In the genomic region with DNA sequence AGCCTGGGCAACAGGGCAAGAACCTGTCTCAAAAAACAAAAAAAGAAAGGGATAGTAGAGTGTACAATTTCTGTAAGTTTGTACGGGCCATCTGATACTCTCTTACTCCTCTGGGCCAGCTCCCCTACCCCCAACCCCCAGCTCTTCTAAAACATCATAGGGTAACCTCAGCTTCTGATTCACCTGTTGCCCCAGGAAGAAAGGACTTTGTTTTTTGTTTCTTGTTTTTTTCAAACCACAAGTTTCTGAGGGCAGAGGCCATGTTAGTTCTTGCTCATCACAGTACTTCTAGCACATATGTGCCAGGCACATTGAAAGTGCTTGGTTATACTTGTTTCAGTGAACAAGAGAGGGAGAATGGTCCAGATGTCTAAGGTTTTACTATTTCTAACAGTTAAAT, we compare ENCODE assay signal across 11 cellular contexts. TPM values are rescaled to one million over a fixed set of nuclear protein-coding genes. Genes with fewer than 3 reads are reported as not detected.
DNase-seq lines count a peak whose midpoint lies in the region; ATAC-seq and TF ChIP-seq lines count a peak whose summit lies in the region.
"Had no signal": no experiment of that assay in that cellular context is flagged by ENCODE, and none has a peak within 500 bp of the region (broad histone marks: within the 10 kb centered on the region; RNA-seq: fewer than 3 reads in every experiment).

No MANE protein-coding gene starts in this region.

- DNase-seq in CD8-positive, alpha-beta memory T cell, result peak in 2 of 5 donors; percentile 23 to 33
- peak; percentile 15 for DNase-seq in activated naive CD4-positive, alpha-beta T cell treated with anti-CD3 and anti-CD28 coated beads, Interleukin-2, amount 50 U/mL, for 16 hours
- DNase-seq in upper lobe of left lung (no peak), HEK293T (ENCODE audit: extremely low spot score) (no peak), NCI-H146 treated with DMSO at 0.1 percent for 48 hours (lab: John Stamatoyannopoulos, UW; ENCODE audit: unreplicated experiment) (no peak), hypothalamus (lab: John Stamatoyannopoulos, UW) (no peak)
- DNase-seq: IMR-90, SW 1271 had no signal

- TF ChIP-seq CTCF in upper lobe of left lung (IDR thresholded peaks at IDR 0.05), result no peak

- H3K4me1 ChIP-seq in CD8-positive, alpha-beta memory T cell (ENCODE audit: insufficient read depth, low read length), result peaks cover 4% of the 10 kb centered on the region
- peaks cover 12 to 30% (median 22%) of the 10 kb centered on the region in 4 donors for H3K4me1 ChIP-seq in upper lobe of left lung

- H3K36me3 Mint-ChIP-seq in CD8-positive, alpha-beta memory T cell, result peaks cover 8 to 80% (median 28%) of the 10 kb centered on the region in 3 donors

- H3K27me3 Mint-ChIP-seq in CD8-positive, alpha-beta memory T cell, result no peaks in the 10 kb centered on the region
- H3K27me3 Mint-ChIP-seq: natural killer cell treated with Interleukin-12 subunit alpha and Interleukin-12 subunit beta and Interleukin-15 and Interleukin-18, amount 100 ng/mL, for 72 hours had no signal

- H3K27ac Mint-ChIP-seq in CD8-positive, alpha-beta memory T cell, result peak overlapping the region; percentile 42 to 88 (median 84)

- H3K4me3 ChIP-seq in CD8-positive, alpha-beta memory T cell (ENCODE audit: low read length), result no peak overlapping the region
- no peak overlapping the region for H3K4me3 ChIP-seq in upper lobe of left lung

- no peak overlapping the region for H3K27ac ChIP-seq in CD8-positive, alpha-beta memory T cell (ENCODE audit: low read depth, low read length)
- H3K27ac ChIP-seq in upper lobe of left lung, result peak overlapping the region in 2 of 4 donors; percentile 14 to 27

- peaks cover 49 to 77% (median 67%) of the 10 kb centered on the region in 3 donors for H3K4me1 Mint-ChIP-seq in CD8-positive, alpha-beta memory T cell

- no peak for TF ChIP-seq EP300 in upper lobe of left lung (IDR thresholded peaks at IDR 0.05)

- CTCF ChIA-PET in CD8-positive, alpha-beta memory T cell (lab: Charles Lee), result no interaction called here
- CTCF ChIA-PET in HEK293T (lab: Yijun Ruan, JAX), result no interaction called here

- 76 to 91% methylated on average over 1 of the region's 1 CpG for WGBS in upper lobe of left lung, 2 donors

- POLR2A ChIA-PET in CD8-positive, alpha-beta memory T cell (lab: Charles Lee), result no interaction called here
- POLR2A ChIA-PET in HEK293T (lab: Yijun Ruan, JAX), result no interaction called here

- H3K27me3 ChIP-seq in CD8-positive, alpha-beta memory T cell (ENCODE audit: insufficient read depth, low read length, poor library complexity, severe bottlenecking), result no peaks in the 10 kb centered on the region
- no peaks in the 10 kb centered on the region for H3K27me3 ChIP-seq in upper lobe of left lung

- no peaks in the 10 kb centered on the region for H3K9me3 ChIP-seq in CD8-positive, alpha-beta memory T cell (ENCODE audit: low read length)
- H3K9me3 ChIP-seq in upper lobe of left lung, result no peaks in the 10 kb centered on the region

- TF ChIP-seq POLR2A in upper lobe of left lung (IDR thresholded peaks at IDR 0.05), result no peak

- ATAC-seq in GM19455 (IDR thresholded peaks at IDR 0.05; ENCODE audit: unreplicated experiment), result peak; percentile 82
- ATAC-seq in HG03342 (IDR thresholded peaks at IDR 0.05; ENCODE audit: unreplicated experiment), result peak; percentile 82
- no peak for ATAC-seq in upper lobe of left lung (ENCODE audit: low FRiP score in 2 of 2)

- H3K4me3 Mint-ChIP-seq in CD8-positive, alpha-beta memory T cell, result peak overlapping the region in 2 of 7 donors; percentile 41 to 48
- H3K4me3 Mint-ChIP-seq: natural killer cell treated with Interleukin-12 subunit alpha and Interleukin-12 subunit beta and Interleukin-15 and Interleukin-18, amount 100 ng/mL, for 72 hours had no signal

- H3K9me3 Mint-ChIP-seq in CD8-positive, alpha-beta memory T cell, result no peaks in the 10 kb centered on the region
- H3K9me3 Mint-ChIP-seq: natural killer cell treated with Interleukin-12 subunit alpha and Interleukin-12 subunit beta and Interleukin-15 and Interleukin-18, amount 100 ng/mL, for 72 hours had no signal

- peaks cover 13% of the 10 kb centered on the region for H3K36me3 ChIP-seq in CD8-positive, alpha-beta memory T cell (ENCODE audit: insufficient read depth, low read length)
- peaks cover 0 to 53% (median 6%) of the 10 kb centered on the region in 4 donors for H3K36me3 ChIP-seq in upper lobe of left lung

TF ChIP-seq in HEK293T, 16 proteins besides CTCF, POLR2A, EP300 and RAD21:
- TF ChIP-seq CTBP1 (IDR thresholded peaks at IDR 0.05; ENCODE audit: borderline replicate concordance) (no peak), ELF4 (IDR thresholded peaks at IDR 0.05) (no peak), ARNT (IDR thresholded peaks at IDR 0.05) (no peak), LEF1 (IDR thresholded peaks at IDR 0.05; ENCODE audit: borderline replicate concordance) (no peak), SUZ12 (IDR thresholded peaks at IDR 0.05) (no peak), NFRKB (IDR thresholded peaks at IDR 0.05) (no peak), L3MBTL2 (conservative IDR thresholded peaks at IDR 0.05) (no peak), SP1 (IDR thresholded peaks at IDR 0.05) (no peak), FOXM1 (IDR thresholded peaks at IDR 0.05; ENCODE audit: borderline replicate concordance) (no peak), TARDBP (IDR thresholded peaks at IDR 0.05) (no peak), HDGF (IDR thresholded peaks at IDR 0.05; ENCODE audit: borderline replicate concordance) (no peak), FOXK2 (IDR thresholded peaks at IDR 0.05) (no peak), ZNF384 (IDR thresholded peaks at IDR 0.05) (no peak)
- TF ChIP-seq, protein P1, sequence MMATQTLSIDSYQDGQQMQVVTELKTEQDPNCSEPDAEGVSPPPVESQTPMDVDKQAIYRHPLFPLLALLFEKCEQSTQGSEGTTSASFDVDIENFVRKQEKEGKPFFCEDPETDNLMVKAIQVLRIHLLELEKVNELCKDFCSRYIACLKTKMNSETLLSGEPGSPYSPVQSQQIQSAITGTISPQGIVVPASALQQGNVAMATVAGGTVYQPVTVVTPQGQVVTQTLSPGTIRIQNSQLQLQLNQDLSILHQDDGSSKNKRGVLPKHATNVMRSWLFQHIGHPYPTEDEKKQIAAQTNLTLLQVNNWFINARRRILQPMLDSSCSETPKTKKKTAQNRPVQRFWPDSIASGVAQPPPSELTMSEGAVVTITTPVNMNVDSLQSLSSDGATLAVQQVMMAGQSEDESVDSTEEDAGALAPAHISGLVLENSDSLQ (IDR thresholded peaks at IDR 0.05), result no peak

RNA-seq across cellular contexts. Expression of gene ATOSA, which starts 20.2 kb away (rescaled TPM):
- 10 to 100 TPM; 17.1 to 17.2 TPM for total RNA-seq in CD8-positive, alpha-beta memory T cell
- polyA plus RNA-seq in CD8-positive, alpha-beta memory T cell, result 16.4 TPM
- total RNA-seq in upper lobe of left lung, result 100 to 1,000 TPM in 2 of 6 donors, 10 to 100 TPM in 4; 30.8 to 115 (median 45.4) TPM

Comparison
In these comparisons a context has a peak if more than half of its experiments do, and no peak if none do; other contexts are left out.
1. ATAC-seq: peak in GM19455 (single experiment) and HG03342 (single experiment); none in upper lobe of left lung (0 of 2).